In the genomic region with DNA sequence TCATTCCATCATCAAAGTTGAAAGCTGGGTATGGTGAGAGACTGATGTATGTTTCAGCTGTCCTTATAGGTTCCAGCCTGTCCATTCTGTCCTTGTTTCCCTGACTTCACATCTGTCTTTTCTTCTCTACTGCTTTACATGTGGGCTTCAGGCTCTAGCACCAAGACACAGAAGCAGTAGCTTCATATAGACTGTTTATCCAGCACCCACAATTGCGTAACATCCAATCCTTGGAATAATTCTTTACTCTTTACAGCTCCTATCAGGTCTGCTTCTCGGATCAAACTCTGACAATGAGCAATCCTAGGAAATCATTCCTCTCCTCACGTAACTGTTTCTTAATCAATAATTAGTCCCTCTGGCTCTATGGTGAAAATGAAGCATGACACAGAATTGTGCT, we compare ENCODE assay signal across 36 cellular contexts.
DNase-seq lines count a peak whose midpoint lies in the region; ATAC-seq, FAIRE-seq and TF ChIP-seq lines count a peak whose summit lies in the region.
"Had no signal": no experiment of that assay in that cellular context is flagged by ENCODE, and none has a peak within 500 bp of the region (broad histone marks: within the 10 kb centered on the region; RNA-seq: fewer than 3 reads in every experiment).

No MANE protein-coding gene starts in this region.

- TF ChIP-seq EP300 in HepG2 (IDR thresholded peaks at IDR 0.05; ENCODE audit: low read depth in 2 of 2, low read length in 2 of 2) (no peak), HepG2 (CRISPR knock-in tag; IDR thresholded peaks at IDR 0.05; ENCODE audit: borderline replicate concordance) (no peak), H1 (IDR thresholded peaks at IDR 0.05; ENCODE audit: borderline replicate concordance in 1 of 2, low read depth in 2 of 2, low read length in 2 of 2) (no peak)

- intact Hi-C loops in HepG2 (cut with micrococcal nuclease; ENCODE audit: unreplicated experiment) (no loop called here), right lobe of liver (cut with DNase I) (no loop called here), IMR-90 (cut with micrococcal nuclease) (no loop called here), natural killer cell (cut with micrococcal nuclease) (no loop called here)

- TF ChIP-seq CTCF in HepG2 (CRISPR knock-in tag; IDR thresholded peaks at IDR 0.05) = no peak
- no peak for TF ChIP-seq CTCF in right lobe of liver (IDR thresholded peaks at IDR 0.05)
- no peak for TF ChIP-seq CTCF in IMR-90 (conservative IDR thresholded peaks at IDR 0.05; ENCODE audit: low read depth, low read length)
- no peak for TF ChIP-seq CTCF in H1 (IDR thresholded peaks at IDR 0.05; ENCODE audit: control extremely low read depth in 1 of 3, insufficient read depth in 1 of 3, low read depth in 1 of 3, low read length in 3 of 3)
- no peak for TF ChIP-seq CTCF in keratinocyte (optimal IDR thresholded peaks at IDR 0.05 in 1 of 3, IDR thresholded peaks at IDR 0.05 in 1 of 3, conservative IDR thresholded peaks at IDR 0.05 in 1 of 3; ENCODE audit: extremely low read depth in 1 of 3, insufficient read depth in 2 of 3, low read length in 3 of 3)
- TF ChIP-seq CTCF in natural killer cell (IDR thresholded peaks at IDR 0.05) = no peak

- in situ Hi-C loops in HepG2 (cut with HindIII; ENCODE audit: extremely low pct_ligation_motif_present, low pct_unique_long_range_greater_than_20kb) = no loop called here
- in situ Hi-C loops in IMR-90 (cut with MboI; ENCODE audit: low sequenced_read_pairs) = no loop called here

- H2AFZ ChIP-seq in HepG2 (ENCODE audit: low read length) = no peak overlapping the region
- no peak overlapping the region for H2AFZ ChIP-seq in IMR-90 (replicated peaks; ENCODE audit: low read length, poor library complexity)
- H2AFZ ChIP-seq in H1 (ENCODE audit: low read length) = no peak overlapping the region
- H2AFZ ChIP-seq in keratinocyte (ENCODE audit: control insufficient read depth, low read length) = no peak overlapping the region

- H2BK20ac ChIP-seq in IMR-90 (ENCODE audit: low read depth, low read length) (no peak overlapping the region), H1 (ENCODE audit: low read length) (no peak overlapping the region)

- H3K9ac ChIP-seq in HepG2 (ENCODE audit: insufficient read depth, low read depth, low read length) (no peak overlapping the region), IMR-90 (ENCODE audit: low read depth, low read length) (no peak overlapping the region), H1 (replicated peaks in 1 of 4; ENCODE audit: extremely low read depth in 1 of 4, low read depth in 3 of 4, low read length in 3 of 4) (no peak overlapping the region), keratinocyte (ENCODE audit: control insufficient read depth, extremely low read depth, insufficient read depth, low read length) (no peak overlapping the region)
- H3K9ac ChIP-seq: BLaER1; BLaER1 treated with 17β-estradiol and CSF1 and Interleukin-3, amounts not matched to agents 10 nM and 100 nM had no signal

- no peaks in the 10 kb centered on the region for H3K4me1 Mint-ChIP-seq in natural killer cell
- H3K4me1 Mint-ChIP-seq: B cell; CD14-positive monocyte; CD4-positive, alpha-beta memory T cell; CD4-positive, CD25-positive, alpha-beta regulatory T cell; CD8-positive, alpha-beta memory T cell had no signal

- no peak overlapping the region for H2BK12ac ChIP-seq in H1 (ENCODE audit: low read depth, low read length)

- H2BK15ac ChIP-seq in IMR-90 (ENCODE audit: low read depth, low read length) = no peak overlapping the region
- no peak overlapping the region for H2BK15ac ChIP-seq in H1 (ENCODE audit: low read length)

- POLR2A ChIA-PET in HepG2 (lab: Yijun Ruan, JAX) (no interaction called here), IMR-90 (lab: Charles Lee; ENCODE audit: unreplicated experiment) (no interaction called here), H1 (lab: Charles Lee; ENCODE audit: partially characterized antibody) (no interaction called here)

- TF ChIP-seq POLR2A in HepG2 (IDR thresholded peaks at IDR 0.05; ENCODE audit: insufficient read depth in 1 of 2, low read depth in 2 of 2, low read length in 2 of 2) (no peak), right lobe of liver (IDR thresholded peaks at IDR 0.05) (no peak), IMR-90 (IDR thresholded peaks at IDR 0.05; ENCODE audit: low read depth, low read length) (no peak), H1 (IDR thresholded peaks at IDR 0.05; ENCODE audit: control extremely low read depth in 1 of 2, low read depth in 2 of 2, low read length in 2 of 2) (no peak)

- H3K36me3 ChIP-seq in HepG2 (replicated peaks in 1 of 2; ENCODE audit: control insufficient read depth in 1 of 2, insufficient read depth in 2 of 2, low read length in 2 of 2) (no peaks in the 10 kb centered on the region), right lobe of liver (no peaks in the 10 kb centered on the region), IMR-90 (ENCODE audit: control insufficient read depth, insufficient read depth, low read length) (no peaks in the 10 kb centered on the region), H1 (ENCODE audit: control insufficient read depth in 2 of 4, insufficient read depth in 4 of 4, low read length in 3 of 4) (no peaks in the 10 kb centered on the region), keratinocyte (ENCODE audit: control insufficient read depth in 2 of 2, extremely low read depth in 1 of 2, insufficient read depth in 2 of 2, low read length in 2 of 2) (no peaks in the 10 kb centered on the region)
- H3K36me3 ChIP-seq: BE2C; BLaER1; BLaER1 treated with 17β-estradiol and CSF1 and Interleukin-3, amounts not matched to agents 10 nM and 100 nM had no signal

- H3K9me1 ChIP-seq in IMR-90 (ENCODE audit: insufficient read depth, low read length) (no peaks in the 10 kb centered on the region), keratinocyte (ENCODE audit: control insufficient read depth, extremely low read depth, insufficient read depth, low read length) (no peaks in the 10 kb centered on the region)

- H3K4me3 Mint-ChIP-seq in natural killer cell = no peak overlapping the region
- H3K4me3 Mint-ChIP-seq: B cell; CD14-positive monocyte; CD4-positive, alpha-beta memory T cell; CD4-positive, alpha-beta T cell; CD4-positive, CD25-positive, alpha-beta regulatory T cell; CD8-positive, alpha-beta memory T cell; CD8-positive, alpha-beta T cell had no signal

- no peak overlapping the region for H3K4me2 ChIP-seq in HepG2 (ENCODE audit: low read depth, low read length)
- no peak overlapping the region for H3K4me2 ChIP-seq in IMR-90 (ENCODE audit: low read depth, low read length)
- no peak overlapping the region for H3K4me2 ChIP-seq in H1 (ENCODE audit: insufficient read depth in 1 of 2, low read depth in 2 of 2, low read length in 2 of 2)
- no peak overlapping the region for H3K4me2 ChIP-seq in keratinocyte (ENCODE audit: control insufficient read depth, extremely low read depth, insufficient read depth, low read depth, low read length)
- H3K4me2 ChIP-seq: A549; BLaER1; BLaER1 treated with 17β-estradiol and CSF1 and Interleukin-3, amounts not matched to agents 10 nM and 100 nM had no signal

- H3K4me1 ChIP-seq in HepG2 (ENCODE audit: insufficient read depth, low read length) = peaks cover 14% of the 10 kb centered on the region
- H3K4me1 ChIP-seq in right lobe of liver = no peaks in the 10 kb centered on the region
- H3K4me1 ChIP-seq in IMR-90 (ENCODE audit: control insufficient read depth, insufficient read depth, low read length) = no peaks in the 10 kb centered on the region
- H3K4me1 ChIP-seq in H1 (replicated peaks in 1 of 4; ENCODE audit: control insufficient read depth in 3 of 4, insufficient read depth in 4 of 4, low read length in 3 of 4) = 0 out of 7 replicates have a peak, but pooled peaks cover 0 to 3% (median 0%) of the 10 kb centered on the region in 4 experiments
- peaks cover 7% of the 10 kb centered on the region for H3K4me1 ChIP-seq in keratinocyte (ENCODE audit: control insufficient read depth, extremely low read depth, insufficient read depth, low read length)
- H3K4me1 ChIP-seq: A549; BE2C; BLaER1; BLaER1 treated with 17β-estradiol and CSF1 and Interleukin-3, amounts not matched to agents 10 nM and 100 nM had no signal

- no peaks in the 10 kb centered on the region for H3K23me2 ChIP-seq in H1 (ENCODE audit: low read depth, low read length)

- no peak overlapping the region for H4K91ac ChIP-seq in IMR-90 (ENCODE audit: insufficient read depth, low read depth, low read length)
- H4K91ac ChIP-seq in H1 (replicated peaks; ENCODE audit: insufficient read length, low read length) = no peak overlapping the region

- peaks cover 4 to 10% of the 10 kb centered on the region in 2 donors for H3K9me3 Mint-ChIP-seq in natural killer cell
- H3K9me3 Mint-ChIP-seq: CD4-positive, alpha-beta T cell; CD8-positive, alpha-beta T cell had no signal

- 36% methylated on average over 3 of the region's 3 CpGs for WGBS in HepG2 (ENCODE audit: low lambda C conversion rate)
- 62% methylated on average over 3 of the region's 3 CpGs for WGBS in right lobe of liver (ENCODE audit: insufficient coverage, low coverage, low lambda C conversion rate, missing lambda C conversion rate)
- WGBS in IMR-90 (ENCODE audit: extremely low coverage in 2 of 2, insufficient read length in 1 of 2), 2 experiments = no CpG with 5 or more reads among the region's 3 CpGs
- WGBS in H1 (ENCODE audit: extremely low coverage in 1 of 2, insufficient coverage in 1 of 2, insufficient read length in 1 of 2, insufficient replicate concordance in 2 of 2, low coverage in 1 of 2, low lambda C conversion rate in 2 of 2, missing lambda C conversion rate in 1 of 2), 2 experiments = 98% methylated on average over 3 of the region's 3 CpGs; no CpG with 5 or more reads in 1 of the 2 experiments

- no peak overlapping the region for H4K8ac ChIP-seq in IMR-90 (ENCODE audit: low read depth in 2 of 2, low read length in 2 of 2)
- no peak overlapping the region for H4K8ac ChIP-seq in H1 (ENCODE audit: extremely low read depth, insufficient read depth, low read length)

- H3K56ac ChIP-seq in IMR-90 (ENCODE audit: extremely low read depth, insufficient read depth, low read length) = no peak overlapping the region
- H3K56ac ChIP-seq in H1 (replicated peaks; ENCODE audit: insufficient read length, low read depth, low read length) = no peak overlapping the region

- no peaks in the 10 kb centered on the region for H3K27me3 ChIP-seq in HepG2 (ENCODE audit: control insufficient read depth in 1 of 2, insufficient read depth in 2 of 2, low read length in 2 of 2)
- no peaks in the 10 kb centered on the region for H3K27me3 ChIP-seq in right lobe of liver
- H3K27me3 ChIP-seq in IMR-90 (ENCODE audit: control insufficient read depth, insufficient read depth, low read length) = no peaks in the 10 kb centered on the region
- no peaks in the 10 kb centered on the region for H3K27me3 ChIP-seq in H1 (replicated peaks in 1 of 4; ENCODE audit: control insufficient read depth in 3 of 4, extremely low read depth in 1 of 4, insufficient read depth in 3 of 4, low read length in 3 of 4)
- H3K27me3 ChIP-seq in keratinocyte (ENCODE audit: control insufficient read depth, extremely low read depth, insufficient read depth, low read length) = no peaks in the 10 kb centered on the region
- H3K27me3 ChIP-seq: BE2C; BLaER1; BLaER1 treated with 17β-estradiol and CSF1 and Interleukin-3, amounts not matched to agents 10 nM and 100 nM had no signal

- DNase-seq in HepG2 (ENCODE audit: low spot score) (no peak), right lobe of liver (no peak), IMR-90 (no peak), H1 (ENCODE audit: low read depth in 1 of 2, low spot score in 2 of 2) (no peak), keratinocyte (ENCODE audit: low read depth, low spot score) (no peak), natural killer cell (no peak), GDM1 (lab: John Stamatoyannopoulos, UW) (no peak)
- DNase-seq in activated naive CD4-positive, alpha-beta T cell treated with Interleukin-2 at 50 U/mL for 16 hours = no peak
- DNase-seq: 8988T; ACHN; AML-193; BE2C; C1 segment of cervical spinal cord; Caco-2; Calu3; CD4-positive, alpha-beta memory T cell; CD4-positive, alpha-beta T cell; CD4-positive, CD25-positive, alpha-beta regulatory T cell; CD8-positive, alpha-beta memory T cell; CD8-positive, alpha-beta T cell; COR-L47; DMS 273 treated with DMSO at 0.1 percent for 48 hours; DMS153; DMS53; DMS79; DMS79 treated with DMSO at 0.1 percent for 48 hours; DND-41; EL had no signal

- H3K9me3 ChIP-seq in HepG2 (ENCODE audit: low read length) (peaks cover 20% of the 10 kb centered on the region; the same call in 1 of the 2 replicates), right lobe of liver (no peaks in the 10 kb centered on the region), IMR-90 (ENCODE audit: control insufficient read depth, insufficient read depth, low read length) (peaks cover 5% of the 10 kb centered on the region), H1 (ENCODE audit: insufficient read depth in 2 of 2, low read depth in 1 of 2, low read length in 1 of 2) (no peaks in the 10 kb centered on the region), keratinocyte (ENCODE audit: control insufficient read depth, low read depth, low read length) (no peaks in the 10 kb centered on the region)
- H3K9me3 ChIP-seq: A549; BE2C; BLaER1; BLaER1 treated with 17β-estradiol and CSF1 and Interleukin-3, amounts not matched to agents 10 nM and 100 nM; Caco-2 had no signal

- no peaks in the 10 kb centered on the region for H4K20me1 ChIP-seq in HepG2 (ENCODE audit: insufficient read depth, low read length)
- H4K20me1 ChIP-seq in IMR-90 (ENCODE audit: insufficient read depth, low read length) = no peaks in the 10 kb centered on the region
- H4K20me1 ChIP-seq in H1 (replicated peaks in 1 of 2; ENCODE audit: control insufficient read depth in 1 of 2, insufficient read depth in 2 of 2, low read length in 2 of 2) = no peaks in the 10 kb centered on the region
- H4K20me1 ChIP-seq in keratinocyte (ENCODE audit: control insufficient read depth, extremely low read depth, insufficient read depth, low read length) = no peaks in the 10 kb centered on the region
- H4K20me1 ChIP-seq: BLaER1; BLaER1 treated with 17β-estradiol and CSF1 and Interleukin-3, amounts not matched to agents 10 nM and 100 nM had no signal

- H2AK5ac ChIP-seq in IMR-90 (ENCODE audit: low read depth, low read length) (no peak overlapping the region), H1 (ENCODE audit: low read depth, low read length) (no peak overlapping the region)

- H3K4me3 ChIP-seq in HepG2 (replicated peaks in 1 of 3; ENCODE audit: insufficient read depth in 1 of 3, low read depth in 2 of 3, low read length in 3 of 3) = no peak overlapping the region
- no peak overlapping the region for H3K4me3 ChIP-seq in right lobe of liver
- no peak overlapping the region for H3K4me3 ChIP-seq in IMR-90 (ENCODE audit: insufficient read depth, low read depth, low read length)
- no peak overlapping the region for H3K4me3 ChIP-seq in H1 (ENCODE audit: extremely low read depth in 1 of 4, insufficient read depth in 2 of 4, low read depth in 3 of 4, low read length in 4 of 4)
- no peak overlapping the region for H3K4me3 ChIP-seq in keratinocyte (ENCODE audit: control insufficient read depth in 2 of 3, extremely low read depth in 1 of 3, insufficient read depth in 2 of 3, low read depth in 1 of 3, low read length in 3 of 3)
- H3K4me3 ChIP-seq: A549; BLaER1; BLaER1 treated with 17β-estradiol and CSF1 and Interleukin-3, amounts not matched to agents 10 nM and 100 nM had no signal

- H3K18ac ChIP-seq in IMR-90 (ENCODE audit: low read depth, low read length) (no peak overlapping the region), H1 (ENCODE audit: extremely low read depth, low read length) (no peak overlapping the region)

- dilution Hi-C loops in IMR-90 (cut with HindIII; ENCODE audit: low sequenced_read_pairs, unreplicated experiment) = no loop called here
- dilution Hi-C loops in keratinocyte (cut with MboI; ENCODE audit: extremely low pct_ligation_motif_present, low sequenced_read_pairs) = no loop called here

- CTCF ChIA-PET in HepG2 (lab: Yijun Ruan, JAX; ENCODE audit: low intra/inter-chr PET ratio, low total read pairs) (no interaction called here), IMR-90 (lab: Yijun Ruan, JAX) (no interaction called here), H1 (lab: Charles Lee; ENCODE audit: partially characterized antibody) (interaction anchor here (0.6 to 0.9 kb wide), 2 partner anchors 235 to 434 kb away, joined by 3 read pairs; no protein-coding TSS in a partner anchor)

- FAIRE-seq in HepG2 (lab: Jason Lieb, UNC) = no peak
- FAIRE-seq in H1 (lab: Jason Lieb, UNC) = no peak
- peak; percentile 26 for FAIRE-seq in keratinocyte (lab: Jason Lieb, UNC)
- FAIRE-seq: A204.1, A549 had no signal

- H3K27ac Mint-ChIP-seq in natural killer cell = no peak overlapping the region
- H3K27ac Mint-ChIP-seq: B cell; CD4-positive, alpha-beta memory T cell; CD4-positive, alpha-beta T cell; CD4-positive, CD25-positive, alpha-beta regulatory T cell; CD8-positive, alpha-beta memory T cell; CD8-positive, alpha-beta T cell had no signal

- H3K4ac ChIP-seq in IMR-90 (ENCODE audit: low read depth, low read length) = no peak overlapping the region
- no peak overlapping the region for H3K4ac ChIP-seq in H1 (replicated peaks; ENCODE audit: insufficient read length, low read depth, low read length)

- ATAC-seq in HepG2 (no peak), right lobe of liver (no peak), IMR-90 (ENCODE audit: low read depth) (no peak), natural killer cell (no peak)
- ATAC-seq: A549; CD8-positive, alpha-beta T cell had no signal

- H2AK9ac ChIP-seq in IMR-90 (replicated peaks; ENCODE audit: low read depth, low read length, poor library complexity) = no peak overlapping the region

- no peak overlapping the region for H3K23ac ChIP-seq in IMR-90 (ENCODE audit: low read depth, low read length)
- H3K23ac ChIP-seq in H1 (ENCODE audit: insufficient read length) = no peak overlapping the region

- no peak overlapping the region for H3K14ac ChIP-seq in IMR-90 (replicated peaks; ENCODE audit: low read depth, low read length)
- H3K14ac ChIP-seq in H1 (ENCODE audit: insufficient read length) = no peak overlapping the region

- H2BK5ac ChIP-seq in IMR-90 (ENCODE audit: low read depth, low read length, poor library complexity, severe bottlenecking) (no peak overlapping the region), H1 (ENCODE audit: low read depth, low read length) (no peak overlapping the region)

- no peaks in the 10 kb centered on the region for H3K27me3 Mint-ChIP-seq in natural killer cell (ENCODE audit: low read depth in 2 of 2)
- H3K27me3 Mint-ChIP-seq: B cell; CD4-positive, alpha-beta memory T cell; CD4-positive, alpha-beta T cell; CD4-positive, CD25-positive, alpha-beta regulatory T cell had no signal

- no TSS peak for BruUV-seq in HepG2 (replicated peaks; lab: Mats Ljungman, UMichigan)
- BruUV-seq in IMR-90 (replicated peaks; lab: Mats Ljungman, UMichigan) = no TSS peak

- no peaks in the 10 kb centered on the region for H3K79me2 ChIP-seq in HepG2 (ENCODE audit: insufficient read depth, low read length)
- no peaks in the 10 kb centered on the region for H3K79me2 ChIP-seq in H1 (ENCODE audit: control insufficient read depth in 1 of 2, insufficient read depth in 2 of 2, low read length in 2 of 2)
- H3K79me2 ChIP-seq in keratinocyte (ENCODE audit: control insufficient read depth, insufficient read depth, low read length) = no peaks in the 10 kb centered on the region

- H3K36me3 Mint-ChIP-seq in natural killer cell = no peaks in the 10 kb centered on the region
- H3K36me3 Mint-ChIP-seq: CD14-positive monocyte; CD4-positive, alpha-beta memory T cell; CD4-positive, CD25-positive, alpha-beta regulatory T cell; CD8-positive, alpha-beta memory T cell; CD8-positive, alpha-beta T cell had no signal

- no peaks in the 10 kb centered on the region for H3K79me1 ChIP-seq in IMR-90 (ENCODE audit: low read depth in 1 of 2, low read length in 2 of 2)
- H3K79me1 ChIP-seq in H1 (ENCODE audit: low read depth, low read length) = no peaks in the 10 kb centered on the region

- no peak for TF ChIP-seq RAD21 in HepG2 (CRISPR knock-in tag; IDR thresholded peaks at IDR 0.05)
- no peak for TF ChIP-seq RAD21 in IMR-90 (IDR thresholded peaks at IDR 0.05; ENCODE audit: low read length)
- no peak for TF ChIP-seq RAD21 in H1 (IDR thresholded peaks at IDR 0.05 in 1 of 2, conservative IDR thresholded peaks at IDR 0.05 in 1 of 2; ENCODE audit: low read depth in 2 of 2, low read length in 2 of 2)

- H2BK120ac ChIP-seq in IMR-90 (ENCODE audit: low read depth, low read length) (no peak overlapping the region), H1 (replicated peaks; ENCODE audit: low read depth, low read length) (no peak overlapping the region)

- H3K27ac ChIP-seq in HepG2 (ENCODE audit: extremely low read length, insufficient read depth, low read length) (no peak overlapping the region), right lobe of liver (no peak overlapping the region), IMR-90 (ENCODE audit: insufficient read depth, low read length) (no peak overlapping the region), H1 (ENCODE audit: low read depth, low read length) (no peak overlapping the region), keratinocyte (ENCODE audit: control insufficient read depth, insufficient read depth, low read length) (no peak overlapping the region)
- H3K27ac ChIP-seq: 22Rv1; A549; BLaER1; BLaER1 treated with 17β-estradiol and CSF1 and Interleukin-3, amounts not matched to agents 10 nM and 100 nM; C4-2B had no signal

- H4K5ac ChIP-seq in IMR-90 (ENCODE audit: low read depth, low read length) (no peak overlapping the region), H1 (ENCODE audit: insufficient read length, low read depth, low read length) (no peak overlapping the region)
